In genomic region chr12:9227953-9228352, GRCh38 we compare ENCODE assay signal across 28 cellular contexts. TPM values are rescaled to one million over a fixed set of nuclear protein-coding genes. Genes with fewer than 3 reads are reported as not detected.
"Had no signal": no experiment of that assay in that cellular context is flagged by ENCODE, and none has a peak within 500 bp of the region (broad histone marks: within the 10 kb centered on the region; RNA-seq: fewer than 3 reads in every experiment).

No MANE protein-coding gene starts in this region.

- H3K9ac ChIP-seq: KMS-11, SK-N-SH had no signal

- H3K9me3 ChIP-seq: ascending aorta, body of pancreas, SK-N-SH had no signal

- H3K4me1 ChIP-seq: ascending aorta had no signal

- H3K4me3 ChIP-seq: ascending aorta, body of pancreas had no signal

- H3K36me3 ChIP-seq: ascending aorta, WERI-Rb-1 had no signal

- DNase-seq: activated CD4-positive, alpha-beta memory T cell treated with anti-CD3 and anti-CD28 coated beads, Interleukin-2, amount 10 ng/mL, durations not matched to agents 7 days and 5 days; activated CD4-positive, alpha-beta T cell treated with anti-CD3 and anti-CD28 coated beads for 36 hours; activated CD4-positive, alpha-beta T cell treated with anti-CD3 and anti-CD28 coated beads, Interleukin-2, amount 50 U/mL, for 1 hour; activated gamma-delta T cell treated with Interleukin-2 at 50 U/mL for 16 hours; activated naive CD4-positive, alpha-beta T cell treated with anti-CD3 and anti-CD28 coated beads, Interleukin-2, amount 10 ng/mL, durations not matched to agents 7 days and 5 days; activated naive CD8-positive, alpha-beta T cell treated with anti-CD3 and anti-CD28 coated beads, Interleukin-2, amount 10 ng/mL, durations not matched to agents 7 days and 5 days; activated T-cell treated with anti-CD3 and anti-CD28 coated beads for 4 hours; activated T-cell treated with anti-CD3 and anti-CD28 coated beads, Interleukin-2, amount 50 U/mL, for 72 hours; body of pancreas; NCI-H1092; NCI-H1417; NCI-H1694; NCI-H2029 treated with DMSO at 0.1 percent for 48 hours; NCI-H345; NCI-H510A; NCI-H526 treated with DMSO at 0.1 percent for 48 hours; NCI-H82; SK-N-SH; T-helper 1 cell; WERI-Rb-1 had no signal

- ATAC-seq: activated CD4-positive, alpha-beta T cell treated with anti-CD3 and anti-CD28 coated beads for 36 hours; activated T-cell treated with anti-CD3 and anti-CD28 coated beads, Interleukin-2, amount 50 U/mL, for 72 hours; body of pancreas had no signal

- H3K27ac ChIP-seq: ascending aorta, body of pancreas, KMS-11, WERI-Rb-1 had no signal

RNA-seq across cellular contexts. Expression of gene PZP, which starts 19.8 kb away (rescaled TPM):
- total RNA-seq: activated CD4-positive, alpha-beta memory T cell treated with anti-CD3 and anti-CD28 coated beads, Interleukin-2, amount 10 ng/mL, durations not matched to agents 7 days and 5 days; activated CD4-positive, alpha-beta T cell treated with anti-CD3 and anti-CD28 coated beads for 36 hours; activated CD8-positive, alpha-beta memory T cell treated with anti-CD3 and anti-CD28 coated beads for 36 hours; activated naive CD8-positive, alpha-beta T cell treated with anti-CD3 and anti-CD28 coated beads, Interleukin-2, amount 10 ng/mL, durations not matched to agents 7 days and 5 days; activated T-cell treated with anti-CD3 and anti-CD28 coated beads, Interleukin-2, amount 50 U/mL, for 72 hours; activated T-helper 2 cell treated with anti-CD3 and anti-CD28 coated beads, Interferon-gamma antibody, Interleukin-2, Interleukin-4, amounts not matched to agents 10 μg/mL and 5 μg/mL and 100 μg/mL, durations not matched to agents 14 hours and 24 hours and 36 hours; ascending aorta; body of pancreas; MCF 10A; OCI-LY7; RPMI7951; T-helper 2 cell treated with Interferon-gamma antibody and Interleukin-4, amounts not matched to agents 100 ng/mL and 5 ng/mL, for 36 hours had no signal
- polyA plus RNA-seq: SK-N-SH had no signal
